Comparison of ENCODE assay signal across 21 cellular contexts in genomic region chr13:51758691-51759090, GRCh38. TPM values are rescaled to one million over a fixed set of nuclear protein-coding genes. Genes with fewer than 3 reads are reported as not detected.
A peak's percentile ranks its signal among the peaks of the same experiment; 100 is the strongest.
DNase-seq lines count a peak whose midpoint lies in the region; ATAC-seq and TF ChIP-seq lines count a peak whose summit lies in the region.
"Had no signal": no experiment of that assay in that cellular context is flagged by ENCODE, and none has a peak within 500 bp of the region (broad histone marks: within the 10 kb centered on the region; RNA-seq: fewer than 3 reads in every experiment).

No MANE protein-coding gene starts in this region.

- H3K4me3 ChIP-seq in cardiac muscle cell (no peak overlapping the region), IMR-90 (ENCODE audit: insufficient read depth, low read depth, low read length) (no peak overlapping the region), smooth muscle cell (no peak overlapping the region), upper lobe of right lung (no peak overlapping the region)
- H3K4me3 ChIP-seq: BLaER1 treated with 17β-estradiol and CSF1 and Interleukin-3, amounts not matched to agents 10 nM and 100 nM; GM12878; GM23338 had no signal

- peaks cover 9% of the 10 kb centered on the region for H3K9me1 ChIP-seq in IMR-90 (ENCODE audit: insufficient read depth, low read length)

- no peaks in the 10 kb centered on the region for H3K27me3 Mint-ChIP-seq in activated T-helper 2 cell treated with anti-CD3 and anti-CD28 coated beads, Interferon-gamma antibody, Interleukin-2, Interleukin-4, amounts not matched to agents 10 μg/mL and 5 μg/mL and 100 μg/mL, durations not matched to agents 14 hours and 24 hours and 36 hours (ENCODE audit: low read depth)
- H3K27me3 Mint-ChIP-seq: CD4-positive, alpha-beta T cell; CD8-positive, alpha-beta memory T cell had no signal

- WGBS in IMR-90 (ENCODE audit: extremely low coverage in 2 of 2, insufficient read length in 1 of 2), 2 experiments = 40% methylated on average over 1 of the region's 6 CpGs; no CpG with 5 or more reads in 1 of the 2 experiments
- WGBS in smooth muscle cell (ENCODE audit: low lambda C conversion rate) = 56% methylated on average over 6 of the region's 6 CpGs

- ATAC-seq in Right ventricle myocardium inferior (no peak), IMR-90 (ENCODE audit: low read depth) (peak; percentile 7), upper lobe of right lung (no peak)
- ATAC-seq: GM12878, GM23338 had no signal

- no TSS peak for BruUV-seq in IMR-90 (replicated peaks; lab: Mats Ljungman, UMichigan)

- H4K8ac ChIP-seq in IMR-90 (ENCODE audit: low read depth in 2 of 2, low read length in 2 of 2) = no peak overlapping the region; a peak in 1 of 4 replicates

- in situ Hi-C loops in IMR-90 (cut with MboI; ENCODE audit: low sequenced_read_pairs) = no loop called here

- no peaks in the 10 kb centered on the region for H3F3A ChIP-seq in smooth muscle cell (ENCODE audit: low read depth)

- H2BK120ac ChIP-seq in IMR-90 (ENCODE audit: low read depth, low read length) = no peak overlapping the region

- no peak overlapping the region for H3K27ac Mint-ChIP-seq in activated T-helper 2 cell treated with anti-CD3 and anti-CD28 coated beads, Interferon-gamma antibody, Interleukin-2, Interleukin-4, amounts not matched to agents 10 μg/mL and 5 μg/mL and 100 μg/mL, durations not matched to agents 14 hours and 24 hours and 36 hours
- H3K27ac Mint-ChIP-seq: CD4-positive, alpha-beta T cell; GM23338; H9 had no signal

- no peaks in the 10 kb centered on the region for H3K79me2 ChIP-seq in smooth muscle cell (ENCODE audit: low read depth)

- CTCF ChIA-PET in IMR-90 (lab: Yijun Ruan, JAX) = interaction anchor here (0.9 kb wide), 1 partner anchor 119 kb away, joined by 3 read pairs; no protein-coding TSS in a partner anchor

- H3K4me3 Mint-ChIP-seq in activated T-helper 2 cell treated with anti-CD3 and anti-CD28 coated beads, Interferon-gamma antibody, Interleukin-2, Interleukin-4, amounts not matched to agents 10 μg/mL and 5 μg/mL and 100 μg/mL, durations not matched to agents 14 hours and 24 hours and 36 hours (ENCODE audit: low read depth) = no peak overlapping the region
- H3K4me3 Mint-ChIP-seq: CD14-positive monocyte; CD4-positive, alpha-beta T cell; CD8-positive, alpha-beta memory T cell; GM23338; H9 had no signal

- no peak overlapping the region for H4K5ac ChIP-seq in IMR-90 (ENCODE audit: low read depth, low read length)

- no peak for DNase-seq in cardiac muscle cell (ENCODE audit: low read depth in 1 of 2, low spot score in 1 of 2)
- DNase-seq in Right ventricle myocardium inferior (ENCODE audit: missing footprints) = no peak
- DNase-seq in IMR-90 = no peak
- DNase-seq in iris pigment epithelial cell (ENCODE audit: low read depth) = peak; percentile 36
- DNase-seq in smooth muscle cell (lab: John Stamatoyannopoulos, UW; ENCODE audit: unreplicated experiment) = no peak
- DNase-seq in cerebellar nuclear complex (lab: John Stamatoyannopoulos, UW) = no peak
- DNase-seq in upper lobe of right lung = no peak
- no peak for DNase-seq in activated T-helper 2 cell treated with anti-CD3 and anti-CD28 coated beads, Interferon-gamma antibody, Interleukin-2, Interleukin-4, amounts not matched to agents 10 μg/mL and 5 μg/mL and 100 μg/mL, durations not matched to agents 14 hours and 24 hours and 36 hours (ENCODE audit: low spot score)
- DNase-seq: BE2C; CD4-positive, alpha-beta T cell; CD8-positive, alpha-beta memory T cell; DMS 273 treated with DMSO at 0.1 percent for 48 hours; DMS79 treated with DMSO at 0.1 percent for 48 hours; GDM1; H9 had no signal

- H3K9me3 Mint-ChIP-seq in activated T-helper 2 cell treated with anti-CD3 and anti-CD28 coated beads, Interferon-gamma antibody, Interleukin-2, Interleukin-4, amounts not matched to agents 10 μg/mL and 5 μg/mL and 100 μg/mL, durations not matched to agents 14 hours and 24 hours and 36 hours = no peaks in the 10 kb centered on the region
- H3K9me3 Mint-ChIP-seq: CD4-positive, alpha-beta T cell; CD8-positive, alpha-beta memory T cell; GM23338; H9 had no signal

- H2BK5ac ChIP-seq in IMR-90 (ENCODE audit: low read depth, low read length, poor library complexity, severe bottlenecking) = no peak overlapping the region

- POLR2A ChIA-PET in IMR-90 (lab: Charles Lee; ENCODE audit: unreplicated experiment) = interaction anchor here (0.5 to 0.6 kb wide), 2 partner anchors 169 to 315 kb away, joined by 3 to 4 read pairs; no protein-coding TSS in a partner anchor

- intact Hi-C loops in Right ventricle myocardium inferior (cut with DNase I) = no loop called here
- intact Hi-C loops in IMR-90 (cut with micrococcal nuclease) = no loop called here
- intact Hi-C loops in upper lobe of right lung (cut with DNase I) = no loop called here
- intact Hi-C loops in activated T-helper 2 cell treated with anti-CD3 and anti-CD28 coated beads, Interferon-gamma antibody, Interleukin-2, Interleukin-4, amounts not matched to agents 10 μg/mL and 5 μg/mL and 100 μg/mL, durations not matched to agents 14 hours and 24 hours and 36 hours (cut with micrococcal nuclease) = no loop called here

- H3K4ac ChIP-seq in IMR-90 (ENCODE audit: low read depth, low read length) = no peak overlapping the region

- H3K79me1 ChIP-seq in IMR-90 (ENCODE audit: low read depth in 1 of 2, low read length in 2 of 2) = peaks cover 9 to 16% of the 10 kb centered on the region in 2 experiments; a peak in 3 of 4 replicates

- H3K4me2 ChIP-seq in IMR-90 (ENCODE audit: low read depth, low read length) (no peak overlapping the region), smooth muscle cell (peak overlapping the region; percentile 73)
- H3K4me2 ChIP-seq: BLaER1 treated with 17β-estradiol and CSF1 and Interleukin-3, amounts not matched to agents 10 nM and 100 nM; GM23338 had no signal

- H3K9ac ChIP-seq in IMR-90 (ENCODE audit: low read depth, low read length) (no peak overlapping the region), smooth muscle cell (ENCODE audit: low read depth) (no peak overlapping the region)
- H3K9ac ChIP-seq: BLaER1 treated with 17β-estradiol and CSF1 and Interleukin-3, amounts not matched to agents 10 nM and 100 nM had no signal

- H3K4me1 ChIP-seq in cardiac muscle cell (ENCODE audit: low read depth) (peaks cover 23% of the 10 kb centered on the region), IMR-90 (ENCODE audit: control insufficient read depth, insufficient read depth, low read length) (peaks cover 11% of the 10 kb centered on the region), smooth muscle cell (ENCODE audit: low read depth) (no peaks in the 10 kb centered on the region), upper lobe of right lung (no peaks in the 10 kb centered on the region)
- H3K4me1 ChIP-seq: BE2C had no signal

- H3K14ac ChIP-seq in IMR-90 (replicated peaks; ENCODE audit: low read depth, low read length) = no peak overlapping the region

- H3K27me3 ChIP-seq in cardiac muscle cell = no peaks in the 10 kb centered on the region
- no peaks in the 10 kb centered on the region for H3K27me3 ChIP-seq in IMR-90 (ENCODE audit: control insufficient read depth, insufficient read depth, low read length)
- H3K27me3 ChIP-seq in smooth muscle cell (ENCODE audit: low read depth) = no peaks in the 10 kb centered on the region
- no peaks in the 10 kb centered on the region for H3K27me3 ChIP-seq in upper lobe of right lung
- H3K27me3 ChIP-seq: BE2C; BLaER1 treated with 17β-estradiol and CSF1 and Interleukin-3, amounts not matched to agents 10 nM and 100 nM had no signal

- TF ChIP-seq POLR2A in IMR-90 (IDR thresholded peaks at IDR 0.05; ENCODE audit: low read depth, low read length) = no peak

- 0 out of 2 replicates have a peak overlapping the region, but pooled peaks have one; percentile 40 for H2BK20ac ChIP-seq in IMR-90 (ENCODE audit: low read depth, low read length)

- no peaks in the 10 kb centered on the region for H3K36me3 ChIP-seq in cardiac muscle cell
- peaks cover 18% of the 10 kb centered on the region for H3K36me3 ChIP-seq in IMR-90 (ENCODE audit: control insufficient read depth, insufficient read depth, low read length)
- no peaks in the 10 kb centered on the region for H3K36me3 ChIP-seq in smooth muscle cell (ENCODE audit: low read depth)
- H3K36me3 ChIP-seq in upper lobe of right lung = peaks cover 59% of the 10 kb centered on the region

- no peak overlapping the region for H2AK9ac ChIP-seq in IMR-90 (replicated peaks; ENCODE audit: low read depth, low read length, poor library complexity)

- no peak overlapping the region for H2BK15ac ChIP-seq in IMR-90 (ENCODE audit: low read depth, low read length)

- TF ChIP-seq CTCF in cardiac muscle cell (IDR thresholded peaks at IDR 0.05; ENCODE audit: low read depth, low read length) = no peak
- no peak for TF ChIP-seq CTCF in IMR-90 (conservative IDR thresholded peaks at IDR 0.05; ENCODE audit: low read depth, low read length)
- no peak for TF ChIP-seq CTCF in smooth muscle cell (IDR thresholded peaks at IDR 0.05; ENCODE audit: borderline replicate concordance, insufficient read depth, poor library complexity, severe bottlenecking)
- no peak for TF ChIP-seq CTCF in upper lobe of right lung (IDR thresholded peaks at IDR 0.05)

- TF ChIP-seq RAD21 in IMR-90 (IDR thresholded peaks at IDR 0.05; ENCODE audit: low read length) = no peak

- H2AFZ ChIP-seq in IMR-90 (replicated peaks; ENCODE audit: low read length, poor library complexity) = no peak overlapping the region
- H2AFZ ChIP-seq in smooth muscle cell (ENCODE audit: low read depth) = no peak overlapping the region
- H2AFZ ChIP-seq: GM23338 had no signal

- H4K20me1 ChIP-seq in IMR-90 (ENCODE audit: insufficient read depth, low read length) = 0 out of 2 replicates have a peak, but pooled peaks cover 5% of the 10 kb centered on the region
- H4K20me1 ChIP-seq in smooth muscle cell (ENCODE audit: low read depth) = no peaks in the 10 kb centered on the region
- H4K20me1 ChIP-seq: BLaER1 treated with 17β-estradiol and CSF1 and Interleukin-3, amounts not matched to agents 10 nM and 100 nM had no signal

- H4K91ac ChIP-seq in IMR-90 (ENCODE audit: insufficient read depth, low read depth, low read length) = no peak overlapping the region

- H3K23ac ChIP-seq in IMR-90 (ENCODE audit: low read depth, low read length) = no peak overlapping the region

- H3K18ac ChIP-seq in IMR-90 (ENCODE audit: low read depth, low read length) = no peak overlapping the region

- dilution Hi-C loops in IMR-90 (cut with HindIII; ENCODE audit: low sequenced_read_pairs, unreplicated experiment) = no loop called here

- peaks cover 13% of the 10 kb centered on the region for H3K4me1 Mint-ChIP-seq in activated T-helper 2 cell treated with anti-CD3 and anti-CD28 coated beads, Interferon-gamma antibody, Interleukin-2, Interleukin-4, amounts not matched to agents 10 μg/mL and 5 μg/mL and 100 μg/mL, durations not matched to agents 14 hours and 24 hours and 36 hours (ENCODE audit: low read depth)
- H3K4me1 Mint-ChIP-seq: CD14-positive monocyte; CD8-positive, alpha-beta memory T cell; GM23338; H9 had no signal

- H3K56ac ChIP-seq in IMR-90 (ENCODE audit: extremely low read depth, insufficient read depth, low read length) = no peak overlapping the region

- peaks cover 21% of the 10 kb centered on the region for H3K36me3 Mint-ChIP-seq in activated T-helper 2 cell treated with anti-CD3 and anti-CD28 coated beads, Interferon-gamma antibody, Interleukin-2, Interleukin-4, amounts not matched to agents 10 μg/mL and 5 μg/mL and 100 μg/mL, durations not matched to agents 14 hours and 24 hours and 36 hours (ENCODE audit: low read depth)

- H3K27ac ChIP-seq in cardiac muscle cell = peak overlapping the region; percentile 71
- H3K27ac ChIP-seq in IMR-90 (ENCODE audit: insufficient read depth, low read length) = no peak overlapping the region
- peak overlapping the region; percentile 61 for H3K27ac ChIP-seq in smooth muscle cell (ENCODE audit: low read depth)
- H3K27ac ChIP-seq in upper lobe of right lung = no peak overlapping the region
- H3K27ac ChIP-seq: 22Rv1; BLaER1 treated with 17β-estradiol and CSF1 and Interleukin-3, amounts not matched to agents 10 nM and 100 nM had no signal

- no peak overlapping the region for H2AK5ac ChIP-seq in IMR-90 (ENCODE audit: low read depth, low read length)

- H3K9me3 ChIP-seq in cardiac muscle cell (ENCODE audit: low read depth) = no peaks in the 10 kb centered on the region
- H3K9me3 ChIP-seq in IMR-90 (ENCODE audit: control insufficient read depth, insufficient read depth, low read length) = no peaks in the 10 kb centered on the region
- H3K9me3 ChIP-seq in smooth muscle cell (replicated peaks; ENCODE audit: low read depth) = no peaks in the 10 kb centered on the region
- no peaks in the 10 kb centered on the region for H3K9me3 ChIP-seq in upper lobe of right lung
- H3K9me3 ChIP-seq: BE2C; BLaER1 treated with 17β-estradiol and CSF1 and Interleukin-3, amounts not matched to agents 10 nM and 100 nM had no signal

RNA-seq across cellular contexts. Expression of gene DHRS12, which starts 45.3 kb away (rescaled TPM):
- total RNA-seq in cardiac muscle cell (2.9 and 5.5 TPM in 2 replicates), Right ventricle myocardium inferior (10.2 TPM), IMR-90 (2012; rRNA removed) (1.3 and 1.9 TPM in 2 replicates), smooth muscle cell (4.3 and 5.7 TPM in 2 replicates), upper lobe of right lung (14.9 TPM)
- polyA plus RNA-seq in cardiac muscle cell (11.6 and 15.7 TPM in 2 replicates), IMR-90 (2012; rRNA removed) (1.5 and 1.6 TPM in 2 replicates), smooth muscle cell (9.8 and 9.9 TPM in 2 replicates)
- 1.2 and 1.5 TPM in 2 replicates for polyA plus RNA-seq in IMR-90 (2012; cell fraction: cytosol; rRNA removed)
- 3.7 TPM in 2 replicates for polyA plus RNA-seq in IMR-90 (2012; cell fraction: nucleus; rRNA removed; ENCODE audit: low replicate concordance)
- 2.2 and 3.1 TPM in 2 replicates for total RNA-seq in activated T-helper 2 cell treated with anti-CD3 and anti-CD28 coated beads, Interferon-gamma antibody, Interleukin-2, Interleukin-4, amounts not matched to agents 10 μg/mL and 5 μg/mL and 100 μg/mL, durations not matched to agents 14 hours and 24 hours and 36 hours
- total RNA-seq: Daoy had no signal

Comparison
In these comparisons a context has a peak if more than half of its experiments do, and no peak if none do; other contexts are left out.
1. H3K27ac ChIP-seq: peak in cardiac muscle cell (single experiment) and smooth muscle cell (single experiment); none in IMR-90 (single experiment) and upper lobe of right lung (single experiment).